In genomic region chr10:120998251-120998650, GRCh38 we compare ENCODE assay signal across 26 cellular contexts.
"Had no signal": no experiment of that assay in that cellular context is flagged by ENCODE, and none has a peak within 500 bp of the region (broad histone marks: within the 10 kb centered on the region; RNA-seq: fewer than 3 reads in every experiment).

No MANE protein-coding gene starts in this region.

- H3K4me3 ChIP-seq: coronary artery, esophagus squamous epithelium, heart right ventricle, left ventricle myocardium inferior, lower lobe of right lung, prostate gland, sigmoid colon, testis, tibial artery had no signal

- H3K27me3 Mint-ChIP-seq: type B pancreatic cell had no signal

- H3K36me3 Mint-ChIP-seq: natural killer cell; stimulated activated effector memory CD8-positive, alpha-beta T cell treated with anti-CD3 and anti-CD28 coated beads, Interleukin-12 subunit alpha, Interleukin-12 subunit beta, amount 100 ng/mL, for 72 hours had no signal

- H3K27ac Mint-ChIP-seq: natural killer cell; stimulated activated effector memory CD8-positive, alpha-beta T cell treated with anti-CD3 and anti-CD28 coated beads, Interleukin-12 subunit alpha, Interleukin-12 subunit beta, amount 100 ng/mL, for 72 hours; type B pancreatic cell had no signal

- H3K4me1 Mint-ChIP-seq: natural killer cell; stimulated activated effector memory CD8-positive, alpha-beta T cell treated with anti-CD3 and anti-CD28 coated beads, Interleukin-12 subunit alpha, Interleukin-12 subunit beta, amount 100 ng/mL, for 72 hours had no signal

- H3K9me3 Mint-ChIP-seq: stimulated activated effector memory CD8-positive, alpha-beta T cell treated with anti-CD3 and anti-CD28 coated beads, Interleukin-12 subunit alpha, Interleukin-12 subunit beta, amount 100 ng/mL, for 72 hours had no signal

- H3K4me1 ChIP-seq: heart right ventricle, left ventricle myocardium inferior, lower lobe of right lung, prostate gland, sigmoid colon, testis, tibial artery had no signal

- DNase-seq: dermis blood vessel endothelial cell; effector memory CD4-positive, alpha-beta T cell; erythroblast; esophagus squamous epithelium; foreskin melanocyte; glutamatergic neuron; heart right ventricle; hippocampal formation; left cardiac atrium; left ventricle myocardium inferior; lower lobe of right lung; natural killer cell; right cardiac atrium; sigmoid colon; stimulated activated CD4-positive, alpha-beta T cell treated with anti-CD3 and anti-CD28 coated beads, Interleukin-2, amount 100 ng/mL, for 24 hours; stimulated activated CD4-positive, alpha-beta T cell treated with anti-CD3 and anti-CD28 coated beads, Interleukin-4, amount 100 ng/mL, for 24 hours; stimulated activated naive CD8-positive, alpha-beta T cell treated with anti-CD3 and anti-CD28 coated beads, Interleukin-15, Interleukin-2, amounts not matched to agents 100 U/mL and 50 U/mL, for 24 hours; substantia nigra; testis; tibial artery had no signal

- H3K9me3 ChIP-seq: esophagus squamous epithelium, lower lobe of right lung, neutrophil, prostate gland, sigmoid colon, testis, tibial artery had no signal

- H3K27ac ChIP-seq: coronary artery, esophagus squamous epithelium, heart right ventricle, left ventricle myocardium inferior, lower lobe of right lung, neutrophil, prostate gland, sigmoid colon, testis, tibial artery had no signal

- H3K4me3 Mint-ChIP-seq: natural killer cell; neural crest cell; stimulated activated effector memory CD8-positive, alpha-beta T cell treated with anti-CD3 and anti-CD28 coated beads, Interleukin-12 subunit alpha, Interleukin-12 subunit beta, amount 100 ng/mL, for 72 hours; type B pancreatic cell had no signal

- H3K36me3 ChIP-seq: esophagus squamous epithelium, heart right ventricle, left ventricle myocardium inferior, lower lobe of right lung, neutrophil, prostate gland, sigmoid colon, tibial artery had no signal

- H3K27me3 ChIP-seq: sigmoid colon, testis, tibial artery had no signal
